In genomic region chr7:141557831-141558531, GRCh38 we compare ENCODE assay signal across 8 cellular contexts. TPM values are rescaled to one million over a fixed set of nuclear protein-coding genes. Genes with fewer than 3 reads are reported as not detected.
DNase-seq lines count a peak whose midpoint lies in the region; ATAC-seq and FAIRE-seq lines count a peak whose summit lies in the region.
"Not testable (repeated sequence)": the region's sequence is repeated elsewhere in the genome, so short reads cannot be mapped to it uniquely, and the experiment has no call there.

No MANE protein-coding gene starts in this region.

- H3K4me1 ChIP-seq in CD4-positive, alpha-beta memory T cell (ENCODE audit: insufficient read depth, low read length): peaks cover 26% of the 10 kb centered on the region

- not testable (repeated sequence) for H3K9me3 Mint-ChIP-seq in CD4-positive, alpha-beta memory T cell; activated T-helper 17 cell treated with anti-CD3 and anti-CD28 coated beads, Interleukin-2, amount 50 U/mL, for 72 hours; central memory CD8-positive, alpha-beta T cell; immature natural killer cell

- not testable (repeated sequence) for DNase-seq in CD4-positive, alpha-beta memory T cell; RCC 7860 (ENCODE audit: low spot score); central memory CD8-positive, alpha-beta T cell (ENCODE audit: low spot score in 2 of 2)
- peak; percentile 67 to 77 (median 68) for DNase-seq in immature natural killer cell
- peak; percentile 15 for DNase-seq in stimulated activated CD4-positive, alpha-beta T cell treated with anti-CD3 and anti-CD28 coated beads, Interleukin-4, amount 100 ng/mL, for 24 hours

- H3K36me3 Mint-ChIP-seq in CD4-positive, alpha-beta memory T cell: peaks cover 52 to 59% of the 10 kb centered on the region in 2 donors
- peaks cover 93% of the 10 kb centered on the region for H3K36me3 Mint-ChIP-seq in activated T-helper 17 cell treated with anti-CD3 and anti-CD28 coated beads, Interleukin-2, amount 50 U/mL, for 72 hours (ENCODE audit: low read depth)
- peaks cover 22% of the 10 kb centered on the region for H3K36me3 Mint-ChIP-seq in central memory CD8-positive, alpha-beta T cell (ENCODE audit: insufficient read depth)
- peaks cover 9 to 46% (median 41%) of the 10 kb centered on the region in 3 donors for H3K36me3 Mint-ChIP-seq in immature natural killer cell

- H3K4me1 Mint-ChIP-seq in CD4-positive, alpha-beta memory T cell: peaks cover 24 to 57% (median 46%) of the 10 kb centered on the region in 4 donors
- H3K4me1 Mint-ChIP-seq in activated T-helper 17 cell treated with anti-CD3 and anti-CD28 coated beads, Interleukin-2, amount 50 U/mL, for 72 hours: peaks cover 45% of the 10 kb centered on the region
- H3K4me1 Mint-ChIP-seq in central memory CD8-positive, alpha-beta T cell: peaks cover 52% of the 10 kb centered on the region
- peaks cover 71 to 94% of the 10 kb centered on the region in 2 donors for H3K4me1 Mint-ChIP-seq in immature natural killer cell

- H3K27me3 Mint-ChIP-seq in CD4-positive, alpha-beta memory T cell; activated T-helper 17 cell treated with anti-CD3 and anti-CD28 coated beads, Interleukin-2, amount 50 U/mL, for 72 hours; central memory CD8-positive, alpha-beta T cell; immature natural killer cell (ENCODE audit: low read depth in 3 of 3): not testable (repeated sequence)

- not testable (repeated sequence) for H3K36me3 ChIP-seq in CD4-positive, alpha-beta memory T cell (ENCODE audit: insufficient read depth, low read length)

- CTCF ChIA-PET in CD4-positive, alpha-beta memory T cell (lab: Charles Lee; ENCODE audit: partially characterized antibody): interaction anchor here (0.7 to 1.0 kb wide), 2 partner anchors 62 to 228 kb away, joined by 3 to 4 read pairs; no protein-coding TSS in a partner anchor

- H3K4me3 ChIP-seq in CD4-positive, alpha-beta memory T cell (ENCODE audit: low read length in 2 of 2): not testable (repeated sequence)

- H3K27ac Mint-ChIP-seq in CD4-positive, alpha-beta memory T cell: peak overlapping the region; percentile 82 to 95 (median 86)
- peak overlapping the region; percentile 92 for H3K27ac Mint-ChIP-seq in activated T-helper 17 cell treated with anti-CD3 and anti-CD28 coated beads, Interleukin-2, amount 50 U/mL, for 72 hours
- H3K27ac Mint-ChIP-seq in central memory CD8-positive, alpha-beta T cell (ENCODE audit: low read depth): peak overlapping the region; percentile 90
- H3K27ac Mint-ChIP-seq in immature natural killer cell: peak overlapping the region; percentile 88 to 97 (median 92)

- ATAC-seq in GM21423 (IDR thresholded peaks at IDR 0.05; ENCODE audit: unreplicated experiment) (peak; percentile 55), HG03280 (IDR thresholded peaks at IDR 0.05; ENCODE audit: unreplicated experiment) (peak; percentile 44)
- peak; percentile 67 for ATAC-seq in activated T-helper 17 cell treated with anti-CD3 and anti-CD28 coated beads, Interleukin-2, amount 50 U/mL, for 72 hours (replicated peaks)
- peak; percentile 21 for ATAC-seq in central memory CD8-positive, alpha-beta T cell (replicated peaks; ENCODE audit: extremely low read depth, poor library complexity, severe bottlenecking)

- POLR2A ChIA-PET in CD4-positive, alpha-beta memory T cell (lab: Charles Lee; ENCODE audit: partially characterized antibody): not testable (repeated sequence)

- peak overlapping the region in 7 of 8 donors; percentile 30 to 64 (median 57) for H3K4me3 Mint-ChIP-seq in CD4-positive, alpha-beta memory T cell
- peak overlapping the region; percentile 56 for H3K4me3 Mint-ChIP-seq in activated T-helper 17 cell treated with anti-CD3 and anti-CD28 coated beads, Interleukin-2, amount 50 U/mL, for 72 hours
- H3K4me3 Mint-ChIP-seq in central memory CD8-positive, alpha-beta T cell: peak overlapping the region; percentile 60
- H3K4me3 Mint-ChIP-seq in immature natural killer cell: peak overlapping the region; percentile 69 to 81 (median 78)

- H3K27me3 ChIP-seq in CD4-positive, alpha-beta memory T cell (ENCODE audit: insufficient read depth, low read length): not testable (repeated sequence)

- H3K27ac ChIP-seq in CD4-positive, alpha-beta memory T cell (ENCODE audit: low read depth, low read length): peak overlapping the region; percentile 3

- FAIRE-seq in RCC 7860 (lab: Jason Lieb, UNC): peak; percentile 31

- H3K9me3 ChIP-seq in CD4-positive, alpha-beta memory T cell (ENCODE audit: control insufficient read depth in 1 of 2, low read length in 2 of 2): not testable (repeated sequence)

- intact Hi-C loops in CD4-positive, alpha-beta memory T cell (cut with micrococcal nuclease): loop anchor here (10.0 kb wide), 1 partner anchor 147 kb away; the partner anchor contains the start of genes DENND11 and WEE2

RNA-seq across cellular contexts. Expression of gene AGK, which starts 6.8 kb away (rescaled TPM):
- total RNA-seq in CD4-positive, alpha-beta memory T cell: 10 to 100 TPM; 28.1 to 30.0 TPM
- polyA plus RNA-seq in CD4-positive, alpha-beta memory T cell: 10 to 100 TPM; 28.5 to 33.8 TPM
- total RNA-seq in activated T-helper 17 cell treated with anti-CD3 and anti-CD28 coated beads, Interleukin-2, amount 50 U/mL, for 72 hours: 10 to 100 TPM; 32.7 to 33.9 TPM
- 100 to 1,000 TPM; 104 to 125 (median 108) TPM for polyA plus RNA-seq in immature natural killer cell
